In the genomic region with DNA sequence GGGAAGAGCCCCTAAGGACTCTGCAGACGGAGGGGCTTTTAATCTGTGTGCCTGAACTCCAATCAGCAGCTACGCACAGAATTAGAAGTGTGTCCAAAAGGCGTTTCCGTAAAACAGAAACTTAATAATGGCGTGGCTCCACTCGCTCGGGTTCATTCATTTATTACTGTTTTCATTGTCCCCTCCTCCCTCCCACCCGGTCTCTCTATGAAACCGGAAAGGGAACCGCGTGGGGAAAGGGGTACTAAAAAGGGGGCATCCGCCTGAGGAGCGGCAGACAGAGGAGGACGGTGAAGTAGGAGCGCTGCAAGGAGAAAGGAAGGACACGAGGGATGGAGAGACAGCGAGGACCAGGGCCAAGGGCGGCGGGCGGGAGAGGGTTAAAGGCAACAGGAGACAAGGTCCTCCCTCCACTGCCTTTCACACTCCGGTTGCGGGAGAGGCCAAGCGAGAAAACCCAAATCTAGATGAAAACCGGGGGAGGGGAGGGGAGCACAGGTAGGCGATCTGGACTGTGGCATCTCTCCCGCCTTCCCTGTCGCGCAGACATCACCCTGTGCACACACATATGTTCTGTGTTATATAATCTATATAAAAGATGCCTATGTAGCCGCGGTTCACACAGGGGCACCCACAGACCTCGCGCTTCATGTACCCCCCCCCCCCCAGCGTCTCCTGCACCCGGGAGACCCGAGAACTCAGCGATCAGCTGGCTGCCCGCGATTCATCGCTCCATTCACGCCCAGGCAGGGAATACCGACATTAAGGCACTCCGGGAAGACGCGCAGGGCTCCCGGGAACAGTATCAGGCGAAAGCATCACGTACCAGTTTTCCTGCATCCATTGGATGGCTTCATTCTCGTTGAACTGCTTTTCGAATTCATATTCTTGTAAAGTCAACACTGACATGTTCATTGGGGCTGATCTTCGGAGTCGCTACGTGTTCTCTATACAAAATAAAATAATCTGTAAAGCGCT, we compare ENCODE assay signal across 8 cellular contexts. TPM values are rescaled to one million over a fixed set of nuclear protein-coding genes. Genes with fewer than 3 reads are reported as not detected.
DNase-seq lines count a peak whose midpoint lies in the region; TF ChIP-seq lines count a peak whose summit lies in the region.

No MANE protein-coding gene starts in this region.

- no peak for TF ChIP-seq RAD21 in neural cell (conservative IDR thresholded peaks at IDR 0.05)

- peaks cover 9% of the 10 kb centered on the region for H3K4me1 ChIP-seq in testis

- H3K9ac ChIP-seq in neural cell (ENCODE audit: low read length): peak overlapping the region; percentile 90

- peaks cover 43% of the 10 kb centered on the region for H3K79me2 ChIP-seq in neural cell (replicated peaks; ENCODE audit: insufficient read depth, low read length)

- intact Hi-C loops in testis (cut with DNase I; ENCODE audit: low total_unique reads): no loop called here

- H3K27ac ChIP-seq in HL-60 (replicated peaks) (no peak overlapping the region), neural cell (ENCODE audit: low read length) (peak overlapping the region; percentile 92), testis (peak overlapping the region; percentile 80 to 87)

- H3K9me2 ChIP-seq in neural cell (ENCODE audit: insufficient read depth, low read length): no peaks in the 10 kb centered on the region

- TF ChIP-seq POLR2A in testis (IDR thresholded peaks at IDR 0.05): no peak

- TF ChIP-seq CTCF in HL-60 (IDR thresholded peaks at IDR 0.05; ENCODE audit: insufficient read depth, low read length) (no peak), fibroblast of the aortic adventitia (IDR thresholded peaks at IDR 0.05; ENCODE audit: insufficient read depth, low read length) (no peak), neural cell (IDR thresholded peaks at IDR 0.05; ENCODE audit: poor library complexity, severe bottlenecking) (no peak), testis (IDR thresholded peaks at IDR 0.05) (no peak)

- H3K36me3 ChIP-seq in neural cell (ENCODE audit: insufficient read depth, low read length) (no peaks in the 10 kb centered on the region), testis (ENCODE audit: low read depth, missing control alignments) (no peaks in the 10 kb centered on the region)

- WGBS in testis, 2 donors: 0 to 1% methylated on average over 51 to 53 of the region's 53 CpGs

- H2AFZ ChIP-seq in neural cell (ENCODE audit: low read depth, low read length): peak overlapping the region; percentile 63

- DNase-seq in NCI-H2081 (lab: John Stamatoyannopoulos, UW) (peak; percentile 32 to 60), NCI-H2081 treated with DMSO at 0.1 percent for 48 hours (lab: John Stamatoyannopoulos, UW) (no peak), HL-60 (ENCODE audit: low read depth in 1 of 2, low spot score in 1 of 2) (no peak), RKO (ENCODE audit: low spot score) (peak; percentile 54), activated gamma-delta T cell treated with Interleukin-2 at 50 U/mL for 16 hours (peak; percentile 20), fibroblast of the aortic adventitia (ENCODE audit: low read depth) (peak; percentile 49), testis (peak; percentile 43)

- no peak for TF ChIP-seq EP300 in neural cell (conservative IDR thresholded peaks at IDR 0.05; ENCODE audit: poor library complexity, severe bottlenecking)

- peaks cover 4% of the 10 kb centered on the region for H3F3A ChIP-seq in neural cell (ENCODE audit: insufficient read depth, low read length, poor library complexity, severe bottlenecking)

- H3K9me3 ChIP-seq in neural cell (ENCODE audit: low read length) (no peaks in the 10 kb centered on the region), testis (no peaks in the 10 kb centered on the region)

- H3K27me3 ChIP-seq in HL-60 (ENCODE audit: insufficient read depth, poor library complexity, severe bottlenecking) (peaks cover 33% of the 10 kb centered on the region), neural cell (ENCODE audit: insufficient read depth, low read depth, low read length) (no peaks in the 10 kb centered on the region), testis (no peaks in the 10 kb centered on the region)

- peak overlapping the region; percentile 75 for H3K4me3 ChIP-seq in HL-60 (replicated peaks; ENCODE audit: insufficient read depth, low read length)
- H3K4me3 ChIP-seq in fibroblast of the aortic adventitia (ENCODE audit: low read depth, low read length): peak overlapping the region; percentile 88
- peak overlapping the region; percentile 90 for H3K4me3 ChIP-seq in neural cell (ENCODE audit: low read length)
- peak overlapping the region; percentile 85 to 88 for H3K4me3 ChIP-seq in testis

- H3K4me2 ChIP-seq in neural cell (ENCODE audit: low read length): peak overlapping the region; percentile 42

- H4K20me1 ChIP-seq in neural cell (ENCODE audit: insufficient read depth): no peaks in the 10 kb centered on the region

TF ChIP-seq in neural cell, 6 proteins besides CTCF, POLR2A, EP300 and RAD21:
- TF ChIP-seq, protein P1, sequence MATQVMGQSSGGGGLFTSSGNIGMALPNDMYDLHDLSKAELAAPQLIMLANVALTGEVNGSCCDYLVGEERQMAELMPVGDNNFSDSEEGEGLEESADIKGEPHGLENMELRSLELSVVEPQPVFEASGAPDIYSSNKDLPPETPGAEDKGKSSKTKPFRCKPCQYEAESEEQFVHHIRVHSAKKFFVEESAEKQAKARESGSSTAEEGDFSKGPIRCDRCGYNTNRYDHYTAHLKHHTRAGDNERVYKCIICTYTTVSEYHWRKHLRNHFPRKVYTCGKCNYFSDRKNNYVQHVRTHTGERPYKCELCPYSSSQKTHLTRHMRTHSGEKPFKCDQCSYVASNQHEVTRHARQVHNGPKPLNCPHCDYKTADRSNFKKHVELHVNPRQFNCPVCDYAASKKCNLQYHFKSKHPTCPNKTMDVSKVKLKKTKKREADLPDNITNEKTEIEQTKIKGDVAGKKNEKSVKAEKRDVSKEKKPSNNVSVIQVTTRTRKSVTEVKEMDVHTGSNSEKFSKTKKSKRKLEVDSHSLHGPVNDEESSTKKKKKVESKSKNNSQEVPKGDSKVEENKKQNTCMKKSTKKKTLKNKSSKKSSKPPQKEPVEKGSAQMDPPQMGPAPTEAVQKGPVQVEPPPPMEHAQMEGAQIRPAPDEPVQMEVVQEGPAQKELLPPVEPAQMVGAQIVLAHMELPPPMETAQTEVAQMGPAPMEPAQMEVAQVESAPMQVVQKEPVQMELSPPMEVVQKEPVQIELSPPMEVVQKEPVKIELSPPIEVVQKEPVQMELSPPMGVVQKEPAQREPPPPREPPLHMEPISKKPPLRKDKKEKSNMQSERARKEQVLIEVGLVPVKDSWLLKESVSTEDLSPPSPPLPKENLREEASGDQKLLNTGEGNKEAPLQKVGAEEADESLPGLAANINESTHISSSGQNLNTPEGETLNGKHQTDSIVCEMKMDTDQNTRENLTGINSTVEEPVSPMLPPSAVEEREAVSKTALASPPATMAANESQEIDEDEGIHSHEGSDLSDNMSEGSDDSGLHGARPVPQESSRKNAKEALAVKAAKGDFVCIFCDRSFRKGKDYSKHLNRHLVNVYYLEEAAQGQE (IDR thresholded peaks at IDR 0.05; ENCODE audit: borderline replicate concordance): peak; percentile 44
- TF ChIP-seq TAF1 (IDR thresholded peaks at IDR 0.05; ENCODE audit: low read depth) (peak; percentile 34), MXI1 (conservative IDR thresholded peaks at IDR 0.05; ENCODE audit: poor library complexity, severe bottlenecking) (peak; percentile 64), EZH2 (IDR thresholded peaks at IDR 0.05; ENCODE audit: borderline replicate concordance, insufficient read depth, low read length, poor library complexity, severe bottlenecking) (no peak), SMC3 (conservative IDR thresholded peaks at IDR 0.05; ENCODE audit: poor library complexity) (peak; percentile 10), POLR2AphosphoS5 (IDR thresholded peaks at IDR 0.05) (peak; percentile 63)

RNA-seq across cellular contexts. Expression of gene ELOVL6, which starts 0.7 kb away (rescaled TPM):
- total RNA-seq in fibroblast of the aortic adventitia (ENCODE audit: low replicate concordance) (18.2 and 23.0 TPM in 2 replicates), testis (1 to 10 TPM; 1.3 to 1.5 TPM)
- polyA plus RNA-seq in neural cell (17.5 and 21.3 TPM in 2 replicates), testis (ENCODE audit: insufficient read depth, low read depth, low replicate concordance) (3.5 TPM)
- 48.5 and 70.5 TPM in 2 replicates for polyA minus RNA-seq in neural cell

Comparison
In these comparisons a context has a peak if more than half of its experiments do, and no peak if none do; other contexts are left out.
1. DNase-seq: peak in NCI-H2081 (2 of 2), RKO (single experiment), activated gamma-delta T cell treated with Interleukin-2 at 50 U/mL for 16 hours (single experiment), fibroblast of the aortic adventitia (single experiment) and testis (single experiment); none in NCI-H2081 treated with DMSO at 0.1 percent for 48 hours (single experiment) and HL-60 (0 of 2).
2. Peak in every context shown above with its lines, with median percentiles within 50 percentile points of each other: H3K4me3 ChIP-seq.